Comparison of ENCODE assay signal across 21 cellular contexts in genomic region chr13:79692846-79693245, GRCh38.
DNase-seq lines count a peak whose midpoint lies in the region; ATAC-seq and TF ChIP-seq lines count a peak whose summit lies in the region.
"Had no signal": no experiment of that assay in that cellular context is flagged by ENCODE, and none has a peak within 500 bp of the region (broad histone marks: within the 10 kb centered on the region; RNA-seq: fewer than 3 reads in every experiment).

No MANE protein-coding gene starts in this region.

- TF ChIP-seq EP300 in esophagus muscularis mucosa (IDR thresholded peaks at IDR 0.05), result no peak

- no peak overlapping the region for H3K4me3 ChIP-seq in HFF-Myc (replicated peaks; ENCODE audit: low read depth, low read length)
- H3K4me3 ChIP-seq in fibroblast of villous mesenchyme (ENCODE audit: low read depth, low read length), result no peak overlapping the region
- no peak overlapping the region for H3K4me3 ChIP-seq in esophagus muscularis mucosa

- no peaks in the 10 kb centered on the region for H3K36me3 ChIP-seq in esophagus muscularis mucosa
- H3K36me3 ChIP-seq: BE2C had no signal

- no peaks in the 10 kb centered on the region for H3K9me3 ChIP-seq in esophagus muscularis mucosa
- H3K9me3 ChIP-seq: BE2C had no signal

- no peak overlapping the region for H3K27ac ChIP-seq in esophagus muscularis mucosa (replicated peaks in 1 of 4)
- H3K27ac ChIP-seq: KMS-11, RWPE1 had no signal

- no peaks in the 10 kb centered on the region for H3K27me3 ChIP-seq in esophagus muscularis mucosa
- H3K27me3 ChIP-seq: BE2C had no signal

- H3K4me1 ChIP-seq in esophagus muscularis mucosa, result no peaks in the 10 kb centered on the region
- H3K4me1 ChIP-seq: BE2C had no signal

- 63% methylated on average over 1 of the region's 1 CpG for WGBS in esophagus muscularis mucosa

- TF ChIP-seq POLR2A in esophagus muscularis mucosa (IDR thresholded peaks at IDR 0.05; ENCODE audit: low read depth), result no peak

- ATAC-seq in HG02678 (IDR thresholded peaks at IDR 0.05; ENCODE audit: unreplicated experiment), result no peak
- no peak for ATAC-seq in GM21576 (IDR thresholded peaks at IDR 0.05; ENCODE audit: unreplicated experiment)
- ATAC-seq in HG03095 (IDR thresholded peaks at IDR 0.05; ENCODE audit: unreplicated experiment), result no peak
- ATAC-seq: PC-3 had no signal

- DNase-seq in HFF-Myc (ENCODE audit: extremely low read depth, low read depth), result peak; percentile 30
- DNase-seq in epidermal melanocyte (ENCODE audit: insufficient read length, low spot score), result peak; percentile 40
- DNase-seq in fibroblast of villous mesenchyme (ENCODE audit: low read depth), result peak; percentile 31
- no peak for DNase-seq in esophagus muscularis mucosa (ENCODE audit: extremely low spot score)
- DNase-seq: ACHN; BE2C; CD4-positive, alpha-beta T cell; DMS53; EL; HFFc6; NCI-H1417; NCI-H187; NCI-H2107; NCI-H510A; PC-3; SIG-M5 had no signal

- intact Hi-C loops in esophagus muscularis mucosa (cut with DNase I), result no loop called here

- TF ChIP-seq CTCF in HFF-Myc (IDR thresholded peaks at IDR 0.05; ENCODE audit: low read depth, low read length, missing control alignments) (no peak), fibroblast of villous mesenchyme (IDR thresholded peaks at IDR 0.05; ENCODE audit: insufficient read depth, low read depth, low read length) (no peak), esophagus muscularis mucosa (IDR thresholded peaks at IDR 0.05) (no peak)
